1 cellular context compared by ENCODE assay signal in the genomic region with DNA sequence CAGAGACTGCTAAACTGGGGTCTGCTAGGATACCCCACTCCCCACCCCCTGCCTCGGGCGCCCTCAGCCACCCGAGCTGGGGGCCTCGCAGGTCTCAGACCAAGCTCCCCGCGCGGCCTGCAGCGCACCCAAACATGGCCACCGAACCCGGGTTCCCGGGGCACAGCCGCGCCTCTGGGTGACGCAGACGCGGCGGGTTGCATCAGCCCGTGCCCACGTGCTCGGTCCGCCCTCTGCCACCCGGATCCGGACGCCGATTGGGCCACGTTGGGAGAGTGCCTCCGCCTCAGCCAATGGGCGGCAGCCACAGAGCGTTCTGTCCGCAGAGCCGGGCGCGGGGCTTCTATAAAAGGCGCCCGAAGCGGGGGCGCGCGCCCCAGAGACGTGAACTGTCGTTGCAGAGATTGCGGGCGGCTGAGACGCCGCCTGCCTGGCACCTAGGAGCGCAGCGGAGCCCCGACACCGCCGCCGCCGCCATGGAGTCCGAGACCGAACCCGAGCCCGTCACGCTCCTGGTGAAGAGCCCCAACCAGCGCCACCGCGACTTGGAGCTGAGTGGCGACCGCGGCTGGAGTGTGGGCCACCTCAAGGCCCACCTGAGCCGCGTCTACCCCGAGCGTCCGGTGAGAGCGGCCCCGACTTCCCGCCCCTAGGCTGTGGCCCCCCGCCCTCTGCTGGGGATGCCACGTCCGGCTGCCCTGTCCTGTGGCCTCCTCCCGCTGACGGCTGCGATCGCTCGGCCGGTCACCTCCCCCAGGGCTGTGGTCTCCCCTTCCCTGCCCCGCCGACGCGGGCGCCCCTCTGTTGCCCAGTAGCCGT.
TF ChIP-seq lines count a peak whose summit lies in the region.

A gene with protein sequence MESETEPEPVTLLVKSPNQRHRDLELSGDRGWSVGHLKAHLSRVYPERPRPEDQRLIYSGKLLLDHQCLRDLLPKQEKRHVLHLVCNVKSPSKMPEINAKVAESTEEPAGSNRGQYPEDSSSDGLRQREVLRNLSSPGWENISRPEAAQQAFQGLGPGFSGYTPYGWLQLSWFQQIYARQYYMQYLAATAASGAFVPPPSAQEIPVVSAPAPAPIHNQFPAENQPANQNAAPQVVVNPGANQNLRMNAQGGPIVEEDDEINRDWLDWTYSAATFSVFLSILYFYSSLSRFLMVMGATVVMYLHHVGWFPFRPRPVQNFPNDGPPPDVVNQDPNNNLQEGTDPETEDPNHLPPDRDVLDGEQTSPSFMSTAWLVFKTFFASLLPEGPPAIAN (plus strand): TSS at position 374 of the 819 bp plus-strand sequence. CDS start 103 bp downstream, at position 477.

TF ChIP-seq in H1, 55 proteins besides CTCF, POLR2A, EP300 and RAD21 (continued from another document):
- TF ChIP-seq KDM5A (IDR thresholded peaks at IDR 0.05; ENCODE audit: low read length) (no peak), JUN (IDR thresholded peaks at IDR 0.05; ENCODE audit: low read depth, low read length) (no peak), CBX8 (IDR thresholded peaks at IDR 0.05; ENCODE audit: borderline replicate concordance, low read depth, low read length) (no peak), BCL11A (IDR thresholded peaks at IDR 0.05; ENCODE audit: low read depth in 2 of 2, low read length in 2 of 2) (no peak), RFX5 (IDR thresholded peaks at IDR 0.05; ENCODE audit: borderline replicate concordance, low read depth, low read length) (no peak)
